In the genomic region with DNA sequence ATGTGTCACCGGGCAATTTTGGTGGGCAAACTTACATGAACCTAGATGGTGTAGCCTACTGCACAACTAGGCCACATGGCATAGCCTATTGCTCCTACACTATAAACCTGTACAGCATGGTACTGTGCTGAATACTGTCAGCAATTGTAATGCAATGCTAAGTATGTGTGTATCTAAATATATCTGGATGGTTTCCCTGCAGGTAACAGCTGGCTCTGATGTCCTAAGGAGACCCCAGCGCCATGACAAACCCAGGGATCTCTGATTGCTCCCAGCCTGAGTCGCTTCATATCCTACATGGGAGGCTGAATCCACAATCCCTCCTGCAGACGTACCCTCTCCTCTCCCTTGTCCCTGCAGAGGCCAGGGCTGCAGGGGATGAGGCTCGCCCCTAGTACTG, we compare ENCODE assay signal across 4 cellular contexts. TPM values are rescaled to one million over a fixed set of nuclear protein-coding genes. Genes with fewer than 3 reads are reported as not detected.
"Had no signal": no experiment of that assay in that cellular context is flagged by ENCODE, and none has a peak within 500 bp of the region (broad histone marks: within the 10 kb centered on the region; RNA-seq: fewer than 3 reads in every experiment).

No MANE protein-coding gene starts in this region.

- H3K4me3 ChIP-seq: GM12878 had no signal

- DNase-seq: GDM1, GF-D8 had no signal

RNA-seq across cellular contexts. Expression of a gene that starts 40.0 kb away (rescaled TPM):
- total RNA-seq: G401, GM12878 had no signal
- polyA plus RNA-seq: GM12878 had no signal
